Comparison of ENCODE assay signal across 15 cellular contexts in genomic region chr2:98910349-98911125, GRCh38. TPM values are rescaled to one million over a fixed set of nuclear protein-coding genes. Genes with fewer than 3 reads are reported as not detected.
DNase-seq lines count a peak whose midpoint lies in the region; ATAC-seq, FAIRE-seq and TF ChIP-seq lines count a peak whose summit lies in the region.
"Had no signal": no experiment of that assay in that cellular context is flagged by ENCODE, and none has a peak within 500 bp of the region (broad histone marks: within the 10 kb centered on the region; RNA-seq: fewer than 3 reads in every experiment).

No MANE protein-coding gene starts in this region.

- CTCF ChIA-PET in activated CD4-positive, alpha-beta T cell treated with anti-CD3 and anti-CD28 coated beads, Interleukin-2, amount 10 ng/mL, durations not matched to agents 7 days and 5 days (lab: Charles Lee): interaction anchor here (0.9 to 1.2 kb wide), 2 partner anchors 9 to 14 kb away, joined by 3 read pairs; no protein-coding TSS in a partner anchor

- intact Hi-C loops in sigmoid colon (cut with DNase I): no loop called here

- H3K27ac ChIP-seq in endodermal cell (ENCODE audit: low read depth, low read length) (no peak overlapping the region), sigmoid colon (no peak overlapping the region)

- H3K4me3 ChIP-seq in endodermal cell (ENCODE audit: low read length) (no peak overlapping the region), sigmoid colon (no peak overlapping the region)
- H3K4me3 ChIP-seq: GM12878 had no signal

- no peaks in the 10 kb centered on the region for H3K9me3 ChIP-seq in endodermal cell (ENCODE audit: control insufficient read depth, low read length)
- H3K9me3 ChIP-seq in sigmoid colon: no peaks in the 10 kb centered on the region

- no peaks in the 10 kb centered on the region for H3K36me3 Mint-ChIP-seq in endodermal cell (ENCODE audit: low read depth)
- peaks cover 7% of the 10 kb centered on the region for H3K36me3 Mint-ChIP-seq in effector memory CD8-positive, alpha-beta T cell (ENCODE audit: insufficient read depth)
- no peaks in the 10 kb centered on the region for H3K36me3 Mint-ChIP-seq in activated CD4-positive, alpha-beta T cell treated with anti-CD3 and anti-CD28 coated beads, Interleukin-2, amount 10 ng/mL, durations not matched to agents 7 days and 5 days (ENCODE audit: low read depth)

- POLR2A ChIA-PET in activated CD4-positive, alpha-beta T cell treated with anti-CD3 and anti-CD28 coated beads, Interleukin-2, amount 10 ng/mL, durations not matched to agents 7 days and 5 days (lab: Charles Lee): interaction anchor here (0.9 kb wide), 1 partner anchor 12 kb away, joined by 4 read pairs; no protein-coding TSS in a partner anchor

- TF ChIP-seq CTCF in endodermal cell (conservative IDR thresholded peaks at IDR 0.05) (no peak), sigmoid colon (IDR thresholded peaks at IDR 0.05) (no peak), D721Med (IDR thresholded peaks at IDR 0.05; ENCODE audit: insufficient read depth, missing control alignments) (no peak)

- H3K9ac ChIP-seq in endodermal cell (ENCODE audit: extremely low read depth, low read length, poor library complexity, severe bottlenecking): no peak overlapping the region

- DNase-seq in activated CD4-positive, CD25-positive, alpha-beta regulatory T cell treated with anti-CD3 and anti-CD28 coated beads, Interleukin-2, amount 50 U/mL, for 72 hours: peak; percentile 5
- DNase-seq in NCI-H69 (lab: John Stamatoyannopoulos, UW) (peak; percentile 17), endodermal cell (peak; percentile 18), sigmoid colon (peak; percentile 48), D721Med (ENCODE audit: insufficient read length, low spot score) (no peak)
- DNase-seq in effector memory CD8-positive, alpha-beta T cell: no peak
- DNase-seq in activated CD4-positive, alpha-beta T cell treated with anti-CD3 and anti-CD28 coated beads, Interleukin-2, amount 10 ng/mL, durations not matched to agents 7 days and 5 days: no peak
- DNase-seq: activated CD8-positive, alpha-beta T cell treated with anti-CD3 and anti-CD28 coated beads for 36 hours; GDM1; MM.1S; NCI-H526 treated with DMSO at 0.1 percent for 48 hours had no signal

- peaks cover 1% of the 10 kb centered on the region for H3K27me3 Mint-ChIP-seq in endodermal cell (ENCODE audit: insufficient read depth)
- H3K27me3 Mint-ChIP-seq in effector memory CD8-positive, alpha-beta T cell: peaks cover 34 to 92% of the 10 kb centered on the region in 2 donors
- H3K27me3 Mint-ChIP-seq in activated CD4-positive, alpha-beta T cell treated with anti-CD3 and anti-CD28 coated beads, Interleukin-2, amount 10 ng/mL, durations not matched to agents 7 days and 5 days: peaks cover 32% of the 10 kb centered on the region

- no peak for ATAC-seq in activated CD4-positive, CD25-positive, alpha-beta regulatory T cell treated with anti-CD3 and anti-CD28 coated beads, Interleukin-2, amount 50 U/mL, for 24 hours
- ATAC-seq in effector memory CD8-positive, alpha-beta T cell (replicated peaks): no peak
- ATAC-seq: activated CD8-positive, alpha-beta T cell treated with anti-CD3 and anti-CD28 coated beads for 36 hours; Panc1 had no signal

- H3K9me3 Mint-ChIP-seq in endodermal cell: no peaks in the 10 kb centered on the region
- H3K9me3 Mint-ChIP-seq in effector memory CD8-positive, alpha-beta T cell: no peaks in the 10 kb centered on the region
- H3K9me3 Mint-ChIP-seq in activated CD4-positive, alpha-beta T cell treated with anti-CD3 and anti-CD28 coated beads, Interleukin-2, amount 10 ng/mL, durations not matched to agents 7 days and 5 days: no peaks in the 10 kb centered on the region
- H3K9me3 Mint-ChIP-seq: activated CD8-positive, alpha-beta T cell treated with anti-CD3 and anti-CD28 coated beads for 36 hours had no signal

- peaks cover 14% of the 10 kb centered on the region for H3K4me1 Mint-ChIP-seq in endodermal cell
- H3K4me1 Mint-ChIP-seq in effector memory CD8-positive, alpha-beta T cell (ENCODE audit: low read depth in 2 of 2): peaks cover 20 to 55% of the 10 kb centered on the region in 2 donors
- H3K4me1 Mint-ChIP-seq in activated CD4-positive, alpha-beta T cell treated with anti-CD3 and anti-CD28 coated beads, Interleukin-2, amount 10 ng/mL, durations not matched to agents 7 days and 5 days: peaks cover 32% of the 10 kb centered on the region

- H3K4me1 ChIP-seq in endodermal cell (ENCODE audit: control insufficient read depth, insufficient read depth, low read length) (peaks cover 3% of the 10 kb centered on the region), sigmoid colon (peaks cover 0 to 19% (median 9%) of the 10 kb centered on the region in 4 donors)

- no peak for FAIRE-seq in D721Med (lab: Jason Lieb, UNC)
- FAIRE-seq: GM12878 had no signal

- no peak for TF ChIP-seq EP300 in sigmoid colon (IDR thresholded peaks at IDR 0.05)

- H3K4me3 Mint-ChIP-seq in endodermal cell: no peak overlapping the region
- H3K4me3 Mint-ChIP-seq in effector memory CD8-positive, alpha-beta T cell: no peak overlapping the region
- no peak overlapping the region for H3K4me3 Mint-ChIP-seq in activated CD4-positive, alpha-beta T cell treated with anti-CD3 and anti-CD28 coated beads, Interleukin-2, amount 10 ng/mL, durations not matched to agents 7 days and 5 days
- H3K4me3 Mint-ChIP-seq: activated CD8-positive, alpha-beta T cell treated with anti-CD3 and anti-CD28 coated beads for 36 hours had no signal

- H3K27me3 ChIP-seq in endodermal cell (ENCODE audit: control insufficient read depth, insufficient read depth, low read length, poor library complexity, severe bottlenecking) (no peaks in the 10 kb centered on the region), sigmoid colon (no peaks in the 10 kb centered on the region)

- no peak overlapping the region for H3K27ac Mint-ChIP-seq in endodermal cell
- no peak overlapping the region for H3K27ac Mint-ChIP-seq in effector memory CD8-positive, alpha-beta T cell
- no peak overlapping the region for H3K27ac Mint-ChIP-seq in activated CD4-positive, alpha-beta T cell treated with anti-CD3 and anti-CD28 coated beads, Interleukin-2, amount 10 ng/mL, durations not matched to agents 7 days and 5 days
- H3K27ac Mint-ChIP-seq: activated CD8-positive, alpha-beta T cell treated with anti-CD3 and anti-CD28 coated beads for 36 hours had no signal

- 88 to 90% methylated on average over 9 to 10 of the region's 10 CpGs for WGBS in endodermal cell (ENCODE audit: insufficient coverage in 1 of 2, insufficient read length in 1 of 2), 2 experiments
- WGBS in sigmoid colon, 2 donors: 90 to 94% methylated on average over 10 of the region's 10 CpGs

- H3K36me3 ChIP-seq in endodermal cell (ENCODE audit: control insufficient read depth, insufficient read depth, low read length) (no peaks in the 10 kb centered on the region), sigmoid colon (no peaks in the 10 kb centered on the region)

- TF ChIP-seq POLR2A in sigmoid colon (IDR thresholded peaks at IDR 0.05): no peak

RNA-seq across cellular contexts. Expression of gene CRACDL, which starts 25.5 kb away (rescaled TPM):
- under 1 TPM; 0.26 to 0.31 TPM for total RNA-seq in endodermal cell
- 0.21 TPM for polyA plus RNA-seq in endodermal cell (2013, experiment 1 of 2)
- 0.25 TPM for polyA plus RNA-seq in endodermal cell (2013, experiment 2 of 2)
- total RNA-seq in sigmoid colon: 1 to 10 TPM in 1 of 4 donors, under 1 TPM in 3; 0.36 to 1.5 (median 0.69) TPM
- polyA plus RNA-seq in sigmoid colon: 1 to 10 TPM; 7.0 to 8.8 (median 7.8) TPM
- total RNA-seq in activated CD4-positive, alpha-beta T cell treated with anti-CD3 and anti-CD28 coated beads, Interleukin-2, amount 10 ng/mL, durations not matched to agents 7 days and 5 days: under 1 TPM; 0.19 to 0.22 TPM
- total RNA-seq: fibroblast of villous mesenchyme had no signal

Comparison
In these comparisons a context has a peak if more than half of its experiments do, and no peak if none do; other contexts are left out.
1. DNase-seq: peak in activated CD4-positive, CD25-positive, alpha-beta regulatory T cell treated with anti-CD3 and anti-CD28 coated beads, Interleukin-2, amount 50 U/mL, for 72 hours (single experiment), NCI-H69 (single experiment), endodermal cell (single experiment) and sigmoid colon (single experiment); none in effector memory CD8-positive, alpha-beta T cell (0 of 3), D721Med (single experiment) and activated CD4-positive, alpha-beta T cell treated with anti-CD3 and anti-CD28 coated beads, Interleukin-2, amount 10 ng/mL, durations not matched to agents 7 days and 5 days (single experiment).